Comparison of ENCODE assay signal across 31 cellular contexts in the genomic region with DNA sequence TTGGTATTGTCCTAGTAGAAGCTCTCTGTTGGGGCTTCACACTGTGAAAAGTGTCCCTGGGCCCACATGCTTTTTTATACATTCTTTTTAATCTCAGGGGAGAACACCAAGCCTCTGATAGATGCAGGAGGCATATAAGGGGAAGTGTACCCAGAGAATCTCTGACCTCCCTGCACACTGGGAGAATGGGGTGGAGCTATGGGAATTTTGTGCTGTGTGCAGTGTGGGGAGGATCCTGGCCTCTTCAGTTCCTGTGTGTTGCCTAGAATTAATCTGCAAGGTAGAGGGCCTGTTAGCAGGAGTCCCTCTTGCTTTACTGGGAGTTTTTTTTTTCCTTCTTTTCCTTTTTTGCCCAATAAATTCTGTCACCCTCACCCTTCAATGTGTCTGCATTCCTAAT.
"Had no signal": no experiment of that assay in that cellular context is flagged by ENCODE, and none has a peak within 500 bp of the region (broad histone marks: within the 10 kb centered on the region; RNA-seq: fewer than 3 reads in every experiment).

No MANE protein-coding gene starts in this region.

- H3K9me3 ChIP-seq: colonic mucosa had no signal

- FAIRE-seq: frontal cortex, TTC549 had no signal

- H3K27ac ChIP-seq: ascending aorta, breast epithelium, cardiac muscle cell, colonic mucosa, VCaP had no signal

- DNase-seq: activated CD4-positive, alpha-beta memory T cell treated with anti-CD3 and anti-CD28 coated beads, Interleukin-2, amount 10 ng/mL, durations not matched to agents 7 days and 5 days; activated CD4-positive, alpha-beta T cell treated with anti-CD3 and anti-CD28 coated beads for 1 hour; activated CD4-positive, alpha-beta T cell treated with anti-CD3 and anti-CD28 coated beads for 4 hours; activated CD4-positive, alpha-beta T cell treated with anti-CD3 and anti-CD28 coated beads, Interleukin-2, amount 10 ng/mL, durations not matched to agents 7 days and 5 days; activated CD4-positive, alpha-beta T cell treated with anti-CD3 and anti-CD28 coated beads, Interleukin-2, amount 50 U/mL, for 4 hours; activated CD8-positive, alpha-beta memory T cell treated with anti-CD3 and anti-CD28 coated beads, Interleukin-2, amount 50 U/mL, for 48 hours; activated gamma-delta T cell; activated naive CD4-positive, alpha-beta T cell; activated naive CD4-positive, alpha-beta T cell treated with anti-CD3 and anti-CD28 coated beads, Interleukin-2, amount 10 ng/mL, durations not matched to agents 7 days and 5 days; activated naive CD8-positive, alpha-beta T cell treated with anti-CD3 and anti-CD28 coated beads, Interleukin-2, amount 10 ng/mL, durations not matched to agents 7 days and 5 days; activated T-cell treated with anti-CD3 and anti-CD28 coated beads for 4 hours; activated T-cell treated with anti-CD3 and anti-CD28 coated beads, Interleukin-2, amount 50 U/mL, for 24 hours; activated T-cell treated with anti-CD3 and anti-CD28 coated beads, Interleukin-2, amount 50 U/mL, for 72 hours; central memory CD4-positive, alpha-beta T cell; cerebellar nuclear complex; colonic mucosa; effector memory CD4-positive, alpha-beta T cell; endodermal cell; foreskin fibroblast; head of caudate nucleus; T-helper 17 cell; T1000 had no signal

- H3K27me3 ChIP-seq: ascending aorta, breast epithelium, cardiac muscle cell, colonic mucosa had no signal

- H3K4me1 ChIP-seq: ascending aorta, breast epithelium, colonic mucosa had no signal

- H3K36me3 ChIP-seq: ascending aorta, breast epithelium, cardiac muscle cell, colonic mucosa had no signal

- ATAC-seq: activated naive CD4-positive, alpha-beta T cell treated with anti-CD3 and anti-CD28 coated beads, Interleukin-2, amount 50 U/mL, for 72 hours; activated T-cell treated with anti-CD3 and anti-CD28 coated beads, Interleukin-2, amount 50 U/mL, for 72 hours; esophagus mucosa; T-helper 17 cell; WTC11 had no signal

- H3K4me3 ChIP-seq: ascending aorta, breast epithelium, cardiac muscle cell, colonic mucosa had no signal
